In genomic region chr1:172883387-172883791, GRCh38 we compare ENCODE assay signal across 9 cellular contexts.
DNase-seq lines count a peak whose midpoint lies in the region; ATAC-seq lines count a peak whose summit lies in the region.
"Had no signal": no experiment of that assay in that cellular context is flagged by ENCODE, and none has a peak within 500 bp of the region (broad histone marks: within the 10 kb centered on the region; RNA-seq: fewer than 3 reads in every experiment).

No MANE protein-coding gene starts in this region.

- H3K9me3 Mint-ChIP-seq in naive thymus-derived CD4-positive, alpha-beta T cell, result peaks cover 0 to 7% (median 0%) of the 10 kb centered on the region in 11 donors

- intact Hi-C loops in naive thymus-derived CD4-positive, alpha-beta T cell (cut with micrococcal nuclease), result loop anchor here in 1 of 2 donors (1.0 kb wide), 1 partner anchor 10 kb away; no protein-coding TSS in a partner anchor

- H3K36me3 ChIP-seq in MG63, result no peaks in the 10 kb centered on the region
- H3K36me3 ChIP-seq in naive thymus-derived CD4-positive, alpha-beta T cell (ENCODE audit: control insufficient read depth in 2 of 3, insufficient read depth in 3 of 3, low read length in 3 of 3), result no peaks in the 10 kb centered on the region
- H3K36me3 ChIP-seq: breast epithelium had no signal

- no peak overlapping the region for H3K4me3 ChIP-seq in MG63
- peak overlapping the region; percentile 11 for H3K4me3 ChIP-seq in naive thymus-derived CD4-positive, alpha-beta T cell (ENCODE audit: low read length)
- H3K4me3 ChIP-seq: breast epithelium had no signal

- H3K27me3 ChIP-seq in MG63, result no peaks in the 10 kb centered on the region
- no peaks in the 10 kb centered on the region for H3K27me3 ChIP-seq in naive thymus-derived CD4-positive, alpha-beta T cell (ENCODE audit: control insufficient read depth in 2 of 2, insufficient read depth in 2 of 2, low read length in 2 of 2)
- H3K27me3 ChIP-seq: breast epithelium had no signal

- peak overlapping the region in 1 of 9 donors; percentile 22 for H3K27ac Mint-ChIP-seq in naive thymus-derived CD4-positive, alpha-beta T cell

- H3K27me3 Mint-ChIP-seq in naive thymus-derived CD4-positive, alpha-beta T cell, result peaks cover 0 to 80% (median 0%) of the 10 kb centered on the region in 5 donors

- peak overlapping the region in 3 of 10 donors; percentile 11 to 45 (median 22) for H3K4me3 Mint-ChIP-seq in naive thymus-derived CD4-positive, alpha-beta T cell

- DNase-seq in MG63 (peak; percentile 55), hypothalamus (lab: John Stamatoyannopoulos, UW) (no peak), DMS53 treated with DMSO at 0.1 percent for 48 hours (lab: John Stamatoyannopoulos, UW; ENCODE audit: unreplicated experiment) (no peak)
- DNase-seq in naive thymus-derived CD4-positive, alpha-beta T cell, result no peak
- DNase-seq: NCI-H1092 had no signal

- ATAC-seq in GM18858 (IDR thresholded peaks at IDR 0.05; ENCODE audit: unreplicated experiment) (peak; percentile 80), HG02571 (IDR thresholded peaks at IDR 0.05; ENCODE audit: unreplicated experiment) (peak; percentile 62), GM21576 (IDR thresholded peaks at IDR 0.05; ENCODE audit: unreplicated experiment) (no peak)
- no peak for ATAC-seq in naive thymus-derived CD4-positive, alpha-beta T cell

- no peaks in the 10 kb centered on the region for H3K36me3 Mint-ChIP-seq in naive thymus-derived CD4-positive, alpha-beta T cell

- H3K4me1 ChIP-seq in naive thymus-derived CD4-positive, alpha-beta T cell (ENCODE audit: control insufficient read depth in 2 of 2, insufficient read depth in 2 of 2, low read length in 2 of 2), result peaks cover 0 to 12% of the 10 kb centered on the region in 2 donors
- H3K4me1 ChIP-seq: breast epithelium had no signal

- CTCF ChIA-PET in naive thymus-derived CD4-positive, alpha-beta T cell (lab: Charles Lee), result interaction anchor here (0.6 kb wide), 1 partner anchor 631 kb away, joined by 4 read pairs; no protein-coding TSS in a partner anchor

- peaks cover 0 to 17% (median 10%) of the 10 kb centered on the region in 7 donors for H3K4me1 Mint-ChIP-seq in naive thymus-derived CD4-positive, alpha-beta T cell

- POLR2A ChIA-PET in naive thymus-derived CD4-positive, alpha-beta T cell (lab: Charles Lee), result no interaction called here

- no peaks in the 10 kb centered on the region for H3K9me3 ChIP-seq in MG63
- no peaks in the 10 kb centered on the region for H3K9me3 ChIP-seq in naive thymus-derived CD4-positive, alpha-beta T cell (ENCODE audit: control insufficient read depth in 2 of 3, low read length in 3 of 3)
- H3K9me3 ChIP-seq: breast epithelium had no signal

- H3K27ac ChIP-seq in naive thymus-derived CD4-positive, alpha-beta T cell (ENCODE audit: low read depth, low read length), result no peak overlapping the region
- H3K27ac ChIP-seq: breast epithelium had no signal

Comparison
In these comparisons a context has a peak if more than half of its experiments do, and no peak if none do; other contexts are left out.
1. ATAC-seq: peak in GM18858 (single experiment) and HG02571 (single experiment); none in naive thymus-derived CD4-positive, alpha-beta T cell (single experiment) and GM21576 (single experiment).